In genomic region chr11:86303257-86303656, GRCh38 we compare ENCODE assay signal across 8 cellular contexts. TPM values are rescaled to one million over a fixed set of nuclear protein-coding genes. Genes with fewer than 3 reads are reported as not detected.
DNase-seq lines count a peak whose midpoint lies in the region; ATAC-seq and TF ChIP-seq lines count a peak whose summit lies in the region.

No MANE protein-coding gene starts in this region.

- DNase-seq in A172 (ENCODE audit: low spot score) (peak; percentile 36), HAP-1 (ENCODE audit: low spot score in 2 of 2) (no peak), NCI-H1436 treated with DMSO at 0.1 percent for 48 hours (lab: John Stamatoyannopoulos, UW) (no peak), lower leg skin (ENCODE audit: low spot score in 2 of 2) (no peak), testis (no peak)
- no peak for DNase-seq in activated naive CD8-positive, alpha-beta T cell treated with anti-CD3 and anti-CD28 coated beads, Interleukin-2, amount 10 ng/mL, durations not matched to agents 7 days and 5 days

- H3K36me3 ChIP-seq in HAP-1 (replicated peaks) = no peaks in the 10 kb centered on the region; the same call in 1 of the 2 replicates
- H3K36me3 ChIP-seq in liver (ENCODE audit: control insufficient read depth in 4 of 4, insufficient read depth in 3 of 4, low read depth in 1 of 4, low read length in 3 of 4) = peaks cover 0 to 1% (median 0%) of the 10 kb centered on the region in 4 donors
- no peaks in the 10 kb centered on the region for H3K36me3 ChIP-seq in testis (ENCODE audit: low read depth, missing control alignments)

- TF ChIP-seq RAD21 in liver (IDR thresholded peaks at IDR 0.05) = no peak

- H3K27me3 ChIP-seq in HAP-1 (ENCODE audit: low read depth) (no peaks in the 10 kb centered on the region), liver (ENCODE audit: control insufficient read depth in 4 of 4, insufficient read depth in 4 of 4, low read length in 3 of 4) (no peaks in the 10 kb centered on the region), testis (no peaks in the 10 kb centered on the region)

- H3K9me3 Mint-ChIP-seq in activated naive CD8-positive, alpha-beta T cell treated with anti-CD3 and anti-CD28 coated beads, Interleukin-2, amount 10 ng/mL, durations not matched to agents 7 days and 5 days = no peaks in the 10 kb centered on the region

- H3K4me1 ChIP-seq in HAP-1 (peaks cover 12% of the 10 kb centered on the region), liver (ENCODE audit: control insufficient read depth in 4 of 4, insufficient read depth in 4 of 4, low read length in 3 of 4) (peaks cover 0 to 10% (median 7%) of the 10 kb centered on the region in 4 donors), testis (peaks cover 11% of the 10 kb centered on the region)

- no peak for ATAC-seq in activated naive CD8-positive, alpha-beta T cell treated with anti-CD3 and anti-CD28 coated beads, Interleukin-2, amount 10 ng/mL, durations not matched to agents 7 days and 5 days (ENCODE audit: low read depth)
- no peak for ATAC-seq in HG02798 (IDR thresholded peaks at IDR 0.05; ENCODE audit: poor library complexity, unreplicated experiment)

- TF ChIP-seq CTCF in liver (IDR thresholded peaks at IDR 0.05; ENCODE audit: low read depth, low read length, missing input control) (no peak), lower leg skin (IDR thresholded peaks at IDR 0.05) (no peak), testis (IDR thresholded peaks at IDR 0.05) (no peak)

- intact Hi-C loops in lower leg skin (cut with DNase I; ENCODE audit: low total_unique reads) (no loop called here), testis (cut with DNase I; ENCODE audit: low total_unique reads) (no loop called here)

- H3K9me3 ChIP-seq in HAP-1 = no peaks in the 10 kb centered on the region
- H3K9me3 ChIP-seq in liver (ENCODE audit: control insufficient read depth in 4 of 4, low read length in 3 of 4) = no peaks in the 10 kb centered on the region
- no peaks in the 10 kb centered on the region for H3K9me3 ChIP-seq in testis

- H3K27ac ChIP-seq in liver (ENCODE audit: low read depth in 1 of 2, low read length in 2 of 2) (no peak overlapping the region), testis (no peak overlapping the region)

- H3K36me3 Mint-ChIP-seq in activated naive CD8-positive, alpha-beta T cell treated with anti-CD3 and anti-CD28 coated beads, Interleukin-2, amount 10 ng/mL, durations not matched to agents 7 days and 5 days = peaks cover 13% of the 10 kb centered on the region

- POLR2A ChIA-PET in activated naive CD8-positive, alpha-beta T cell treated with anti-CD3 and anti-CD28 coated beads, Interleukin-2, amount 10 ng/mL, durations not matched to agents 7 days and 5 days (lab: Charles Lee) = interaction anchor here (1.4 to 1.6 kb wide), 2 partner anchors 9 to 140 kb away, joined by 3 to 6 read pairs; no protein-coding TSS in a partner anchor

- peaks cover 18% of the 10 kb centered on the region for H3K4me1 Mint-ChIP-seq in activated naive CD8-positive, alpha-beta T cell treated with anti-CD3 and anti-CD28 coated beads, Interleukin-2, amount 10 ng/mL, durations not matched to agents 7 days and 5 days

- peak overlapping the region; percentile 99 for H3K4me3 Mint-ChIP-seq in activated naive CD8-positive, alpha-beta T cell treated with anti-CD3 and anti-CD28 coated beads, Interleukin-2, amount 10 ng/mL, durations not matched to agents 7 days and 5 days

- no peak overlapping the region for H3K9ac ChIP-seq in liver (ENCODE audit: low read depth in 1 of 2, low read length in 2 of 2)

- H3K27ac Mint-ChIP-seq in activated naive CD8-positive, alpha-beta T cell treated with anti-CD3 and anti-CD28 coated beads, Interleukin-2, amount 10 ng/mL, durations not matched to agents 7 days and 5 days = peak overlapping the region; percentile 91

- TF ChIP-seq POLR2A in lower leg skin (IDR thresholded peaks at IDR 0.05) = no peak
- no peak for TF ChIP-seq POLR2A in testis (IDR thresholded peaks at IDR 0.05)

- peaks cover 4% of the 10 kb centered on the region for H3K27me3 Mint-ChIP-seq in activated naive CD8-positive, alpha-beta T cell treated with anti-CD3 and anti-CD28 coated beads, Interleukin-2, amount 10 ng/mL, durations not matched to agents 7 days and 5 days

- in situ Hi-C loops in HAP-1 (cut with MboI; ENCODE audit: low sequenced_read_pairs) = no loop called here

- 86% methylated on average over 2 of the region's 2 CpGs for WGBS in liver
- WGBS in lower leg skin, 2 donors = 71 to 74% methylated on average over 2 of the region's 2 CpGs
- WGBS in testis, 2 donors = 56 to 60% methylated on average over 2 of the region's 2 CpGs

- H3K4me3 ChIP-seq in HAP-1 (peak overlapping the region; percentile 77), liver (ENCODE audit: low read depth in 1 of 3, low read length in 3 of 3) (peak overlapping the region in 2 of 3 donors; percentile 65 to 93), lower leg skin (ENCODE audit: low read depth, poor library complexity, severe bottlenecking) (no peak overlapping the region), testis (no peak overlapping the region)

TF ChIP-seq in liver, 16 proteins besides CTCF, POLR2A, EP300 and RAD21:
- no peak for TF ChIP-seq YY1 (IDR thresholded peaks at IDR 0.05)
- TF ChIP-seq MAX (IDR thresholded peaks at IDR 0.05) = no peak
- TF ChIP-seq FOXA2 (IDR thresholded peaks at IDR 0.05) = no peak
- no peak for TF ChIP-seq HNF4G (IDR thresholded peaks at IDR 0.05)
- no peak for TF ChIP-seq JUND (IDR thresholded peaks at IDR 0.05)
- no peak for TF ChIP-seq REST (IDR thresholded peaks at IDR 0.05)
- TF ChIP-seq GABPA (IDR thresholded peaks at IDR 0.05 in 1 of 2, conservative IDR thresholded peaks at IDR 0.05 in 1 of 2) = no peak
TF ChIP-seq in liver: peak in this region for 0.

RNA-seq across cellular contexts. Expression of gene HIKESHI, which starts 1.2 kb away (rescaled TPM):
- total RNA-seq in A172 (2014; rRNA removed; shearing (Covaris generic)) = 90.4 and 106 TPM in 2 replicates
- 10 to 100 TPM; 37.8 to 38.3 TPM for total RNA-seq in activated naive CD8-positive, alpha-beta T cell treated with anti-CD3 and anti-CD28 coated beads, Interleukin-2, amount 10 ng/mL, durations not matched to agents 7 days and 5 days
- total RNA-seq in liver (10 to 100 TPM; 13.3 to 22.8 TPM), lower leg skin (10 to 100 TPM; 14.7 to 33.2 (median 28.2) TPM), testis (10 to 100 TPM; 34.1 to 38.1 TPM)
- polyA plus RNA-seq in liver (10 to 100 TPM; 17.8 to 23.3 TPM), testis (ENCODE audit: insufficient read depth, low read depth, low replicate concordance) (48.7 TPM)

RNA-seq across cellular contexts. Expression of gene EED, which starts 58.7 kb away (rescaled TPM):
- total RNA-seq in A172 (2014; rRNA removed; shearing (Covaris generic)) = 35.1 and 36.7 TPM in 2 replicates
- 10 to 100 TPM; 43.4 TPM for total RNA-seq in activated naive CD8-positive, alpha-beta T cell treated with anti-CD3 and anti-CD28 coated beads, Interleukin-2, amount 10 ng/mL, durations not matched to agents 7 days and 5 days
- total RNA-seq in liver (10 to 100 TPM; 10.0 to 17.1 TPM), lower leg skin (10 to 100 TPM; 13.7 to 18.8 (median 16.2) TPM), testis (10 to 100 TPM; 29.9 to 38.0 TPM)
- polyA plus RNA-seq in liver (1 to 10 TPM; 5.4 to 6.3 TPM), testis (ENCODE audit: insufficient read depth, low read depth, low replicate concordance) (19.0 TPM)

Comparison
In these comparisons a context has a peak if more than half of its experiments do, and no peak if none do; other contexts are left out.
1. H3K4me3 ChIP-seq: peak in HAP-1 (single experiment) and liver (2 of 3); none in lower leg skin (single experiment) and testis (0 of 2).